21 cellular contexts compared by ENCODE assay signal in the genomic region with DNA sequence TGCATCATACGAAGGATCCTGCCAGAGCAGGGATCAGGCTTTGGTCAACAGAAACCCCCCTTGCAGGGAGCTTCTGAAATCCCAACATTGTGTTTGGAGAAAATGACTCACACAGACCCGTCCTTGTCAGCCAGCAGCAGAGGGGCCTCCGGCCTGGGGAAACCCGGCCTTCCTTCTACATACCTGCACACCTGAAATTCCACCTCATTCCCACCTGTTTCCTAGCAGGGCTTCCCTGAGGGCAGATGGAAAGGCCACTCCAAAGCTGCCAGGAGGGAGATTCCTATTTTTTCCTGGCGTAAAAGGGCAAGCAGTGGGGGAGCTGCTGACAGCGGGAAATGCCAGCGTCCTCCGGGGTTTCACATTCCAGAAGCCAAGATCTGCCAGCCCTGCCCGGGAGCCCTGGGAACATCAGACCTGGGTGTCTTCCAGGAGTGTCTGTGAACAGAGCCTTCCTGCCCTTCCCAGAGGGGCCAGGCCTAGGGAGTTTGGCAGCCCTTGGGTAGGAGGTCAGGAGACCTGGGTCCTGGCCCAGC. TPM values are rescaled to one million over a fixed set of nuclear protein-coding genes. Genes with fewer than 3 reads are reported as not detected.
DNase-seq lines count a peak whose midpoint lies in the region; ATAC-seq and TF ChIP-seq lines count a peak whose summit lies in the region.
"Had no signal": no experiment of that assay in that cellular context is flagged by ENCODE, and none has a peak within 500 bp of the region (broad histone marks: within the 10 kb centered on the region; RNA-seq: fewer than 3 reads in every experiment).

No MANE protein-coding gene starts in this region.

- H3K4me2 ChIP-seq in PC-9: peak overlapping the region; percentile 66
- H3K4me2 ChIP-seq in osteoblast (ENCODE audit: insufficient read depth, low read length): no peak overlapping the region
- H3K4me2 ChIP-seq: KMS-11 had no signal

- H3K27ac ChIP-seq in right atrium auricular region: no peak overlapping the region
- H3K27ac ChIP-seq in PC-9: peak overlapping the region; percentile 84
- H3K27ac ChIP-seq in osteoblast (ENCODE audit: low read depth, low read length): no peak overlapping the region
- no peak overlapping the region for H3K27ac ChIP-seq in psoas muscle
- H3K27ac ChIP-seq: KMS-11 had no signal

- WGBS in psoas muscle, 3 donors: 16 to 27% (median 21%) methylated on average over 9 of the region's 9 CpGs

- no peaks in the 10 kb centered on the region for H3K9me3 ChIP-seq in right atrium auricular region
- H3K9me3 ChIP-seq in PC-9 (ENCODE audit: insufficient read depth, low read depth): no peaks in the 10 kb centered on the region
- H3K9me3 ChIP-seq in osteoblast (ENCODE audit: low read depth, low read length): no peaks in the 10 kb centered on the region
- no peaks in the 10 kb centered on the region for H3K9me3 ChIP-seq in psoas muscle

- CTCF ChIA-PET in PC-9 (lab: Charles Lee): interaction anchor here (1.0 kb wide), 1 partner anchor 148 kb away, joined by 3 read pairs; no protein-coding TSS in a partner anchor

- peaks cover 53% of the 10 kb centered on the region for H3K27me3 Mint-ChIP-seq in activated T-helper 17 cell treated with anti-CD3 and anti-CD28 coated beads, Interleukin-2, amount 50 U/mL, for 72 hours

- POLR2A ChIA-PET in PC-9 (lab: Charles Lee; ENCODE audit: unreplicated experiment): interaction anchor here (0.9 kb wide), 1 partner anchor 16 kb away, joined by 8 read pairs; no protein-coding TSS in a partner anchor

- no peaks in the 10 kb centered on the region for H4K20me1 ChIP-seq in PC-9 (ENCODE audit: insufficient read depth)
- peaks cover 11% of the 10 kb centered on the region for H4K20me1 ChIP-seq in osteoblast (ENCODE audit: insufficient read depth, low read length)

- peaks cover 4% of the 10 kb centered on the region for H3K4me1 Mint-ChIP-seq in activated T-helper 17 cell treated with anti-CD3 and anti-CD28 coated beads, Interleukin-2, amount 50 U/mL, for 72 hours

- peak; percentile 82 for ATAC-seq in Right ventricle myocardium superior (ENCODE audit: poor library complexity)
- no peak for ATAC-seq in sciatic nerve
- ATAC-seq in psoas muscle: no peak
- ATAC-seq in activated T-helper 17 cell treated with anti-CD3 and anti-CD28 coated beads, Interleukin-2, amount 50 U/mL, for 72 hours (replicated peaks): no peak

- no peaks in the 10 kb centered on the region for H3K27me3 ChIP-seq in right atrium auricular region
- H3K27me3 ChIP-seq in PC-9 (ENCODE audit: insufficient read depth, low read depth): no peaks in the 10 kb centered on the region
- peaks cover 57% of the 10 kb centered on the region for H3K27me3 ChIP-seq in osteoblast (ENCODE audit: insufficient read depth, low read length)
- H3K27me3 ChIP-seq in psoas muscle (ENCODE audit: insufficient read depth in 3 of 3, low read length in 2 of 3): peaks cover 0 to 39% (median 8%) of the 10 kb centered on the region in 3 donors

- no TSS peak for BruUV-seq in PC-9 (replicated peaks; lab: Mats Ljungman, UMichigan)

- H3K9me3 Mint-ChIP-seq in activated T-helper 17 cell treated with anti-CD3 and anti-CD28 coated beads, Interleukin-2, amount 50 U/mL, for 72 hours: no peaks in the 10 kb centered on the region
- H3K9me3 Mint-ChIP-seq: CD8-positive, alpha-beta memory T cell; H9 had no signal

- H3K79me2 ChIP-seq in PC-9 (ENCODE audit: low read depth) (no peaks in the 10 kb centered on the region), osteoblast (ENCODE audit: insufficient read depth, low read length) (no peaks in the 10 kb centered on the region)

- H3K27ac Mint-ChIP-seq in activated T-helper 17 cell treated with anti-CD3 and anti-CD28 coated beads, Interleukin-2, amount 50 U/mL, for 72 hours: no peak overlapping the region
- H3K27ac Mint-ChIP-seq: CD8-positive, alpha-beta memory T cell had no signal

- intact Hi-C loops in Right ventricle myocardium superior (cut with DNase I) (no loop called here), PC-9 (cut with micrococcal nuclease; ENCODE audit: unreplicated experiment) (no loop called here), sciatic nerve (cut with DNase I) (no loop called here), psoas muscle (cut with DNase I) (no loop called here)

- H3F3A ChIP-seq in PC-9 (ENCODE audit: insufficient read depth, low read depth): peaks cover 54% of the 10 kb centered on the region

- no peak overlapping the region for H3K4me3 Mint-ChIP-seq in activated T-helper 17 cell treated with anti-CD3 and anti-CD28 coated beads, Interleukin-2, amount 50 U/mL, for 72 hours
- H3K4me3 Mint-ChIP-seq: H9 had no signal

- no peaks in the 10 kb centered on the region for H3K36me3 ChIP-seq in right atrium auricular region
- no peaks in the 10 kb centered on the region for H3K36me3 ChIP-seq in PC-9 (ENCODE audit: low read depth)
- H3K36me3 ChIP-seq in osteoblast (ENCODE audit: insufficient read depth, low read length): no peaks in the 10 kb centered on the region
- no peaks in the 10 kb centered on the region for H3K36me3 ChIP-seq in psoas muscle (ENCODE audit: insufficient read depth in 1 of 2, low read depth in 1 of 2)

- DNase-seq in Right ventricle myocardium superior (peak; percentile 51), right atrium auricular region (ENCODE audit: low spot score) (no peak), PC-9 (peak; percentile 65 to 85), fibroblast of pulmonary artery (ENCODE audit: low read depth) (peak; percentile 10), sciatic nerve (ENCODE audit: low spot score) (peak; percentile 47), osteoblast (ENCODE audit: insufficient read length, low spot score, missing footprints) (no peak), psoas muscle (no peak)
- DNase-seq: C1 segment of cervical spinal cord, DMS79 treated with DMSO at 0.1 percent for 48 hours, H9, NCI-H1048, NCI-H1436, NCI-H1930, NCI-H345, NCI-H524 treated with DMSO at 0.1 percent for 48 hours had no signal

- no peak for TF ChIP-seq CTCF in right atrium auricular region (IDR thresholded peaks at IDR 0.05)
- TF ChIP-seq CTCF in PC-9 (conservative IDR thresholded peaks at IDR 0.05): no peak
- TF ChIP-seq CTCF in fibroblast of pulmonary artery (IDR thresholded peaks at IDR 0.05; ENCODE audit: low read length, missing control alignments): no peak
- TF ChIP-seq CTCF in osteoblast (IDR thresholded peaks at IDR 0.05; ENCODE audit: extremely low read depth, low read depth, low read length): no peak
- TF ChIP-seq CTCF in psoas muscle (IDR thresholded peaks at IDR 0.05): no peak

- H3K4me3 ChIP-seq in right atrium auricular region (no peak overlapping the region), PC-9 (no peak overlapping the region), fibroblast of pulmonary artery (replicated peaks; ENCODE audit: low read depth, low read length) (no peak overlapping the region), osteoblast (ENCODE audit: insufficient read depth, low read length) (no peak overlapping the region), psoas muscle (no peak overlapping the region)

- no peaks in the 10 kb centered on the region for H3K36me3 Mint-ChIP-seq in activated T-helper 17 cell treated with anti-CD3 and anti-CD28 coated beads, Interleukin-2, amount 50 U/mL, for 72 hours (ENCODE audit: low read depth)
- H3K36me3 Mint-ChIP-seq: CD8-positive, alpha-beta memory T cell had no signal

- no peaks in the 10 kb centered on the region for H3K9me2 ChIP-seq in PC-9 (ENCODE audit: insufficient read depth)

- H3K4me1 ChIP-seq in right atrium auricular region: peaks cover 0 to 10% of the 10 kb centered on the region in 2 donors
- H3K4me1 ChIP-seq in PC-9 (replicated peaks; ENCODE audit: insufficient read depth): peaks cover 90% of the 10 kb centered on the region
- H3K4me1 ChIP-seq in osteoblast (ENCODE audit: insufficient read depth, low read length): peaks cover 12% of the 10 kb centered on the region
- H3K4me1 ChIP-seq in psoas muscle: peaks cover 5% of the 10 kb centered on the region

- H2AFZ ChIP-seq in PC-9 (no peak overlapping the region), osteoblast (ENCODE audit: low read length) (no peak overlapping the region)

RNA-seq across cellular contexts. Expression of a gene that starts 3.0 kb away (rescaled TPM):
- total RNA-seq in Right ventricle myocardium superior (not detected), right atrium auricular region (not detected), PC-9 (2021) (2.6 and 3.7 TPM in 2 replicates), sciatic nerve (not detected), osteoblast (not detected in 2 replicates), psoas muscle (not detected)
- polyA plus RNA-seq in psoas muscle: not detected
- total RNA-seq in activated T-helper 17 cell treated with anti-CD3 and anti-CD28 coated beads, Interleukin-2, amount 50 U/mL, for 72 hours: not detected
- total RNA-seq: A673; CD8-positive, alpha-beta memory T cell; G401; H9; HT-29 had no signal
- polyA plus RNA-seq: CD8-positive, alpha-beta memory T cell had no signal

Comparison
In these comparisons a context has a peak if more than half of its experiments do, and no peak if none do; other contexts are left out.
1. DNase-seq: peak in Right ventricle myocardium superior (single experiment), PC-9 (2 of 2), fibroblast of pulmonary artery (single experiment) and sciatic nerve (single experiment); none in right atrium auricular region (single experiment), osteoblast (single experiment) and psoas muscle (0 of 2).